ENCODE assay signal across 8 cellular contexts in the genomic region with DNA sequence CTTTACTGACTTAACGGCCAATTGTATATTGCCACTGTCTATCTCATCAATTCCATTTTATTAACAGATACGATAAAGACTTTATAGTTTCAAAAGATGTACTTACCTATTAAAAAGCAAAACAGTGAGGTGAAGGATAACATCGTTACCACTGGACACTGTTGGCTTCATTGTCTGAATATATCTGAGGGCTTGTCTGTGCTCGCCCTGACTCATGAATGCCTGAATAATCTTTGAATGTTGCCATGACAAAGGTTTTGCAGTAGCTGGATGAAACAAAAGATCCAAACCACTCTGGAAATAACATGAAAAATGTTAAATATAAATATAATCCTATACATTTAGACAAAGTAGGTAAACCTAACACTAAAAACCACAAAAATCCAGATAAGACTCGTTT. TPM values are rescaled to one million over a fixed set of nuclear protein-coding genes. Genes with fewer than 3 reads are reported as not detected.
DNase-seq lines count a peak whose midpoint lies in the region; ATAC-seq, FAIRE-seq and TF ChIP-seq lines count a peak whose summit lies in the region.
"Not testable (repeated sequence)": the region's sequence is repeated elsewhere in the genome, so short reads cannot be mapped to it uniquely, and the experiment has no call there.

No MANE protein-coding gene starts in this region.

- H3K4me3 ChIP-seq in IMR-90 (ENCODE audit: insufficient read depth, low read depth, low read length); endothelial cell of umbilical vein (replicated peaks in 1 of 3; ENCODE audit: insufficient read depth in 1 of 3, low read depth in 1 of 3, low read length in 3 of 3): not testable (repeated sequence)
- H3K4me3 ChIP-seq in neuron (ENCODE audit: low read length) = peak overlapping the region; percentile 28

- not testable (repeated sequence) for H3K4me1 ChIP-seq in IMR-90 (ENCODE audit: control insufficient read depth, insufficient read depth, low read length); endothelial cell of umbilical vein (ENCODE audit: control insufficient read depth, extremely low read depth, insufficient read depth, low read length); neuron (ENCODE audit: insufficient read depth, low read length)

- H3K9me1 ChIP-seq in IMR-90 (ENCODE audit: insufficient read depth, low read length); endothelial cell of umbilical vein (replicated peaks; ENCODE audit: control insufficient read depth, extremely low read depth, insufficient read depth, low read length): not testable (repeated sequence)

- H3K79me1 ChIP-seq in IMR-90 (ENCODE audit: low read depth in 1 of 2, low read length in 2 of 2) = not testable (repeated sequence)

- not testable (repeated sequence) for H3K4me1 Mint-ChIP-seq in T-helper 17 cell; MCF 10A (ENCODE audit: insufficient read depth, unreplicated experiment)

- not testable (repeated sequence) for H2BK20ac ChIP-seq in IMR-90 (ENCODE audit: low read depth, low read length)

- H3K27ac ChIP-seq in IMR-90 (ENCODE audit: insufficient read depth, low read length); endothelial cell of umbilical vein (ENCODE audit: insufficient read depth, low read depth, low read length): not testable (repeated sequence)
- peak overlapping the region; percentile 51; the same call in 1 of the 2 replicates for H3K27ac ChIP-seq in RWPE1

- H3K18ac ChIP-seq in IMR-90 (ENCODE audit: low read depth, low read length) = not testable (repeated sequence)

- H3K27me3 ChIP-seq in IMR-90 (ENCODE audit: control insufficient read depth, insufficient read depth, low read length); endothelial cell of umbilical vein (ENCODE audit: control insufficient read depth in 2 of 2, insufficient read depth in 2 of 2, low read length in 2 of 2); neuron (ENCODE audit: insufficient read depth, low read length): not testable (repeated sequence)

- H4K91ac ChIP-seq in IMR-90 (ENCODE audit: insufficient read depth, low read depth, low read length) = not testable (repeated sequence)

- not testable (repeated sequence) for H3K79me2 ChIP-seq in endothelial cell of umbilical vein (ENCODE audit: control insufficient read depth, insufficient read depth, low read length)

- not testable (repeated sequence) for H2AK9ac ChIP-seq in IMR-90 (replicated peaks; ENCODE audit: low read depth, low read length, poor library complexity)

- H4K20me1 ChIP-seq in IMR-90 (ENCODE audit: insufficient read depth, low read length); endothelial cell of umbilical vein (replicated peaks; ENCODE audit: control insufficient read depth, extremely low read depth, insufficient read depth, low read length): not testable (repeated sequence)

- no CpG with 5 or more reads among the region's 5 CpGs for WGBS in IMR-90 (ENCODE audit: extremely low coverage in 2 of 2, insufficient read length in 1 of 2), 2 experiments

- DNase-seq in D721Med (ENCODE audit: insufficient read length, low spot score); IMR-90; RWPE1 (ENCODE audit: low spot score); T-helper 17 cell; MCF 10A (ENCODE audit: unreplicated experiment); endothelial cell of umbilical vein (ENCODE audit: low read depth, low spot score): not testable (repeated sequence)

- H4K8ac ChIP-seq in IMR-90 (ENCODE audit: low read depth in 2 of 2, low read length in 2 of 2) = not testable (repeated sequence)

- not testable (repeated sequence) for H3K14ac ChIP-seq in IMR-90 (replicated peaks; ENCODE audit: low read depth, low read length)

- H3K9me3 ChIP-seq in IMR-90 (ENCODE audit: control insufficient read depth, insufficient read depth, low read length); T-helper 17 cell (ENCODE audit: control insufficient read depth, low read length, poor library complexity, severe bottlenecking); endothelial cell of umbilical vein (replicated peaks; ENCODE audit: control insufficient read depth, insufficient read depth, low read length); neuron (ENCODE audit: low read length): not testable (repeated sequence)

- H3K56ac ChIP-seq in IMR-90 (ENCODE audit: extremely low read depth, insufficient read depth, low read length) = not testable (repeated sequence)

- TF ChIP-seq POLR2A in IMR-90 (IDR thresholded peaks at IDR 0.05; ENCODE audit: low read depth, low read length); endothelial cell of umbilical vein (IDR thresholded peaks at IDR 0.05; ENCODE audit: low read depth, low read length): not testable (repeated sequence)

- H3K27me3 Mint-ChIP-seq in T-helper 17 cell; MCF 10A (ENCODE audit: insufficient read depth, unreplicated experiment): not testable (repeated sequence)

- not testable (repeated sequence) for H3K9me3 Mint-ChIP-seq in MCF 10A (ENCODE audit: unreplicated experiment)

- not testable (repeated sequence) for H2AFZ ChIP-seq in IMR-90 (replicated peaks; ENCODE audit: low read length, poor library complexity); endothelial cell of umbilical vein (ENCODE audit: low read depth, low read length); neuron (ENCODE audit: low read depth, low read length)

- H2BK120ac ChIP-seq in IMR-90 (ENCODE audit: low read depth, low read length) = not testable (repeated sequence)

- not testable (repeated sequence) for BruUV-seq in IMR-90 (replicated peaks; lab: Mats Ljungman, UMichigan); MCF 10A (replicated peaks; lab: Mats Ljungman, UMichigan); endothelial cell of umbilical vein (replicated peaks; lab: Mats Ljungman, UMichigan)

- H3K4ac ChIP-seq in IMR-90 (ENCODE audit: low read depth, low read length) = not testable (repeated sequence)

- H3K9ac ChIP-seq in IMR-90 (ENCODE audit: low read depth, low read length); endothelial cell of umbilical vein (replicated peaks; ENCODE audit: extremely low read depth, insufficient read depth, low read length): not testable (repeated sequence)

- peaks cover 19% of the 10 kb centered on the region for H3K36me3 ChIP-seq in IMR-90 (ENCODE audit: control insufficient read depth, insufficient read depth, low read length)
- peaks cover 7 to 20% of the 10 kb centered on the region in 2 experiments for H3K36me3 ChIP-seq in endothelial cell of umbilical vein (ENCODE audit: control insufficient read depth in 2 of 2, extremely low read depth in 1 of 2, insufficient read depth in 2 of 2, low read length in 2 of 2)
- peaks cover 70% of the 10 kb centered on the region for H3K36me3 ChIP-seq in neuron (ENCODE audit: insufficient read depth, low read length)

- dilution Hi-C loops in IMR-90 (cut with HindIII; ENCODE audit: low sequenced_read_pairs, unreplicated experiment); endothelial cell of umbilical vein (cut with MboI; ENCODE audit: extremely low pct_ligation_motif_present, low sequenced_read_pairs): not testable (repeated sequence)

- not testable (repeated sequence) for TF ChIP-seq RAD21 in IMR-90 (IDR thresholded peaks at IDR 0.05; ENCODE audit: low read length)

- not testable (repeated sequence) for H3K36me3 Mint-ChIP-seq in T-helper 17 cell (ENCODE audit: low read depth)
- H3K36me3 Mint-ChIP-seq in MCF 10A (ENCODE audit: insufficient read depth, unreplicated experiment) = peaks cover 91% of the 10 kb centered on the region

- peak overlapping the region; percentile 33 for H2BK5ac ChIP-seq in IMR-90 (ENCODE audit: low read depth, low read length, poor library complexity, severe bottlenecking)

- CTCF ChIA-PET in IMR-90 (lab: Yijun Ruan, JAX) (interaction anchor here (0.6 kb wide), 1 partner anchor 311 kb away, joined by 3 read pairs; no protein-coding TSS in a partner anchor), RWPE1 (lab: Yijun Ruan, JAX) (interaction anchor here (0.7 kb wide), 1 partner anchor 28 kb away, joined by 3 read pairs; no protein-coding TSS in a partner anchor), MCF 10A (lab: Yijun Ruan, JAX) (interaction anchor here (0.6 to 0.7 kb wide), 3 partner anchors 15 to 601 kb away, joined by 3 to 4 read pairs (median 3); no protein-coding TSS in a partner anchor), endothelial cell of umbilical vein (lab: Charles Lee) (interaction anchor here (1.2 to 1.4 kb wide), 2 partner anchors 22 to 86 kb away, joined by 3 to 4 read pairs; no protein-coding TSS in a partner anchor)

- H3K4me3 Mint-ChIP-seq in T-helper 17 cell; MCF 10A (ENCODE audit: unreplicated experiment): not testable (repeated sequence)

- H3K27ac Mint-ChIP-seq in T-helper 17 cell (peak overlapping the region; percentile 41), MCF 10A (ENCODE audit: low read depth, unreplicated experiment) (peak overlapping the region; percentile 59)

- H2BK15ac ChIP-seq in IMR-90 (ENCODE audit: low read depth, low read length) = not testable (repeated sequence)

- POLR2A ChIA-PET in IMR-90 (lab: Charles Lee; ENCODE audit: unreplicated experiment); RWPE1 (lab: Yijun Ruan, JAX; ENCODE audit: low non-redundant PET); endothelial cell of umbilical vein (lab: Charles Lee): not testable (repeated sequence)
- POLR2A ChIA-PET in MCF 10A (lab: Yijun Ruan, JAX) = interaction anchor here (0.5 to 2.4 kb wide), 6 partner anchors 9 to 194 kb away, joined by 3 to 7 read pairs (median 6); partner anchors contain the start of gene ZNF670

- not testable (repeated sequence) for H4K5ac ChIP-seq in IMR-90 (ENCODE audit: low read depth, low read length)

- in situ Hi-C loops in IMR-90 (cut with MboI; ENCODE audit: low sequenced_read_pairs) = not testable (repeated sequence)

- not testable (repeated sequence) for H3K4me2 ChIP-seq in IMR-90 (ENCODE audit: low read depth, low read length); endothelial cell of umbilical vein (ENCODE audit: insufficient read depth, low read length)

- intact Hi-C loops in IMR-90 (cut with micrococcal nuclease); MCF 10A (cut with micrococcal nuclease); endothelial cell of umbilical vein (cut with micrococcal nuclease): not testable (repeated sequence)

- ATAC-seq in IMR-90 (ENCODE audit: low read depth); T-helper 17 cell: not testable (repeated sequence)
- ATAC-seq in esophagus mucosa = peak; percentile 41

- not testable (repeated sequence) for H2AK5ac ChIP-seq in IMR-90 (ENCODE audit: low read depth, low read length)

- FAIRE-seq in D721Med (lab: Jason Lieb, UNC) (peak; percentile 56), endothelial cell of umbilical vein (lab: Jason Lieb, UNC) (peak; percentile 47)

- not testable (repeated sequence) for TF ChIP-seq CTCF in D721Med (IDR thresholded peaks at IDR 0.05; ENCODE audit: insufficient read depth, missing control alignments); IMR-90 (conservative IDR thresholded peaks at IDR 0.05; ENCODE audit: low read depth, low read length); RWPE1 (conservative IDR thresholded peaks at IDR 0.05; ENCODE audit: low read depth); MCF 10A (IDR thresholded peaks at IDR 0.05; ENCODE audit: unreplicated experiment); endothelial cell of umbilical vein (IDR thresholded peaks at IDR 0.05; ENCODE audit: extremely low read depth in 1 of 2, insufficient read depth in 1 of 2, low read depth in 1 of 2, low read length in 2 of 2)

- H3K23ac ChIP-seq in IMR-90 (ENCODE audit: low read depth, low read length) = not testable (repeated sequence)

RNA-seq across cellular contexts. Expression of gene AHCTF1, which starts 46.4 kb away (rescaled TPM):
- total RNA-seq in IMR-90 (2012; rRNA removed) (29.0 and 40.3 TPM in 2 replicates), T-helper 17 cell (10 to 100 TPM; 63.0 to 77.9 TPM), MCF 10A (2022) (79.5 and 112 TPM in 2 replicates), endothelial cell of umbilical vein (30.7 and 32.1 TPM in 2 replicates), esophagus mucosa (15.8 TPM)
- polyA plus RNA-seq in IMR-90 (2012; rRNA removed) (7.4 and 8.9 TPM in 2 replicates), endothelial cell of umbilical vein (3.5 and 5.5 TPM in 2 replicates)
- 0.85 and 1.5 TPM in 2 replicates for polyA plus RNA-seq in IMR-90 (2012; cell fraction: cytosol; rRNA removed)
- polyA plus RNA-seq in IMR-90 (2012; cell fraction: nucleus; rRNA removed; ENCODE audit: low replicate concordance) = 1.9 and 14.9 TPM in 2 replicates
- 7.5 and 9.7 TPM in 2 replicates for polyA plus RNA-seq in endothelial cell of umbilical vein (2011; cell fraction: cytosol; rRNA removed)
- 29.9 and 32.7 TPM in 2 replicates for polyA plus RNA-seq in endothelial cell of umbilical vein (2011; cell fraction: nucleus; rRNA removed)
- polyA plus RNA-seq in endothelial cell of umbilical vein (2012) = 17.6 and 21.3 TPM in 2 replicates
- polyA minus RNA-seq in endothelial cell of umbilical vein = 21.1 and 24.4 TPM in 2 replicates
- polyA minus RNA-seq in endothelial cell of umbilical vein (2011; cell fraction: cytosol; rRNA and poly(A)+ RNA removed) = 39.3 TPM
- 50.8 and 69.1 TPM in 2 replicates for polyA minus RNA-seq in endothelial cell of umbilical vein (2011; cell fraction: nucleus; rRNA and poly(A)+ RNA removed)
